ENCODE assay signal across 1 cellular context in genomic region chr2:112646102-112646719, GRCh38.
TF ChIP-seq lines count a peak whose summit lies in the region.

No MANE protein-coding gene starts in this region.

TF ChIP-seq in K562, 482 proteins besides CTCF, POLR2A, EP300 and RAD21 (continued from another document and continues in another):
- no peak for TF ChIP-seq NR0B1 (IDR thresholded peaks at IDR 0.05; ENCODE audit: partially characterized antibody)
- no peak for TF ChIP-seq SPI1 (IDR thresholded peaks at IDR 0.05; ENCODE audit: borderline replicate concordance, low read depth, low read length)
- TF ChIP-seq TFE3 (CRISPR knock-in tag; IDR thresholded peaks at IDR 0.05) = no peak
- TF ChIP-seq ZBTB49 (CRISPR knock-in tag; IDR thresholded peaks at IDR 0.05; ENCODE audit: borderline replicate concordance) = no peak
- TF ChIP-seq PTRF (tag; IDR thresholded peaks at IDR 0.05) = no peak
- no peak for TF ChIP-seq MXI1 (IDR thresholded peaks at IDR 0.05; ENCODE audit: low read depth, low read length)
- TF ChIP-seq SIX5 (IDR thresholded peaks at IDR 0.05; ENCODE audit: borderline replicate concordance in 1 of 2, insufficient read depth in 1 of 2, low read depth in 1 of 2, low read length in 2 of 2) = no peak
- no peak for TF ChIP-seq TAF9B (IDR thresholded peaks at IDR 0.05; ENCODE audit: partially characterized antibody)
- TF ChIP-seq E2F6 (IDR thresholded peaks at IDR 0.05; ENCODE audit: borderline replicate concordance in 1 of 2, extremely low read depth in 1 of 2, insufficient read depth in 1 of 2, insufficient read length in 1 of 2, low read depth in 1 of 2, low read length in 1 of 2, poor library complexity in 1 of 2, severe bottlenecking in 1 of 2) = peak; percentile 12 to 90
- TF ChIP-seq CBX8 (IDR thresholded peaks at IDR 0.05; ENCODE audit: borderline replicate concordance, extremely low read depth, low read depth, low read length, poor library complexity, severe bottlenecking) = no peak
- peak; percentile 88 for TF ChIP-seq POLR2G (IDR thresholded peaks at IDR 0.05; ENCODE audit: low read depth, low read length)
- no peak for TF ChIP-seq ELF1 (tag; IDR thresholded peaks at IDR 0.05)
- TF ChIP-seq ZBED1 (IDR thresholded peaks at IDR 0.05) = no peak
- no peak for TF ChIP-seq ZNF12 (CRISPR knock-in tag; IDR thresholded peaks at IDR 0.05)
- TF ChIP-seq NR2F6 (CRISPR knock-in tag; IDR thresholded peaks at IDR 0.05) = no peak
- no peak for TF ChIP-seq FOXM1 (IDR thresholded peaks at IDR 0.05; ENCODE audit: low read depth)
- TF ChIP-seq FOXM1 (CRISPR knock-in tag; IDR thresholded peaks at IDR 0.05; ENCODE audit: low read depth) = no peak
- no peak for TF ChIP-seq ESRRA (IDR thresholded peaks at IDR 0.05; ENCODE audit: borderline replicate concordance, low read depth)
- TF ChIP-seq TFAP4 (CRISPR knock-in tag; IDR thresholded peaks at IDR 0.05; ENCODE audit: borderline replicate concordance) = no peak
- TF ChIP-seq ZNF174 (CRISPR knock-in tag; IDR thresholded peaks at IDR 0.05) = no peak
- TF ChIP-seq SLC30A9 (CRISPR knock-in tag; IDR thresholded peaks at IDR 0.05) = no peak
- no peak for TF ChIP-seq NKRF (IDR thresholded peaks at IDR 0.05; ENCODE audit: borderline replicate concordance)
- no peak for TF ChIP-seq HDGF (IDR thresholded peaks at IDR 0.05)
- no peak for TF ChIP-seq ZBTB40 (IDR thresholded peaks at IDR 0.05)
- no peak for TF ChIP-seq ZBTB40 (CRISPR knock-in tag; IDR thresholded peaks at IDR 0.05)
- no peak for TF ChIP-seq MEF2A (IDR thresholded peaks at IDR 0.05; ENCODE audit: control insufficient read depth, low read depth, low read length)
- no peak for TF ChIP-seq PHF8 (IDR thresholded peaks at IDR 0.05; ENCODE audit: borderline replicate concordance, low read length)
- TF ChIP-seq MEF2D (tag; conservative IDR thresholded peaks at IDR 0.05; ENCODE audit: low read depth) = no peak
- TF ChIP-seq ZNF699 (CRISPR knock-in tag; IDR thresholded peaks at IDR 0.05; ENCODE audit: insufficient replicate concordance) = no peak
- TF ChIP-seq SMARCE1 (IDR thresholded peaks at IDR 0.05) = no peak
- no peak for TF ChIP-seq FOXK1 (CRISPR knock-in tag; IDR thresholded peaks at IDR 0.05; ENCODE audit: borderline replicate concordance)
- TF ChIP-seq THRAP3 (IDR thresholded peaks at IDR 0.05; ENCODE audit: borderline replicate concordance) = no peak
- no peak for TF ChIP-seq MCM7 (IDR thresholded peaks at IDR 0.05)
- TF ChIP-seq RUNX1 (IDR thresholded peaks at IDR 0.05; ENCODE audit: low read depth) = no peak
- no peak for TF ChIP-seq SRSF1 (IDR thresholded peaks at IDR 0.05; ENCODE audit: low read depth, low read length)
- no peak for TF ChIP-seq NFXL1 (CRISPR knock-in tag; IDR thresholded peaks at IDR 0.05)
- TF ChIP-seq MTA3 (IDR thresholded peaks at IDR 0.05; ENCODE audit: borderline replicate concordance) = 0 out of 2 replicates have a peak, but pooled peaks have one; percentile 4
- TF ChIP-seq MNT (conservative IDR thresholded peaks at IDR 0.05) = peak in 1 of 2 experiments; percentile 53; a peak in 1 of 4 replicates
